In the genomic region with DNA sequence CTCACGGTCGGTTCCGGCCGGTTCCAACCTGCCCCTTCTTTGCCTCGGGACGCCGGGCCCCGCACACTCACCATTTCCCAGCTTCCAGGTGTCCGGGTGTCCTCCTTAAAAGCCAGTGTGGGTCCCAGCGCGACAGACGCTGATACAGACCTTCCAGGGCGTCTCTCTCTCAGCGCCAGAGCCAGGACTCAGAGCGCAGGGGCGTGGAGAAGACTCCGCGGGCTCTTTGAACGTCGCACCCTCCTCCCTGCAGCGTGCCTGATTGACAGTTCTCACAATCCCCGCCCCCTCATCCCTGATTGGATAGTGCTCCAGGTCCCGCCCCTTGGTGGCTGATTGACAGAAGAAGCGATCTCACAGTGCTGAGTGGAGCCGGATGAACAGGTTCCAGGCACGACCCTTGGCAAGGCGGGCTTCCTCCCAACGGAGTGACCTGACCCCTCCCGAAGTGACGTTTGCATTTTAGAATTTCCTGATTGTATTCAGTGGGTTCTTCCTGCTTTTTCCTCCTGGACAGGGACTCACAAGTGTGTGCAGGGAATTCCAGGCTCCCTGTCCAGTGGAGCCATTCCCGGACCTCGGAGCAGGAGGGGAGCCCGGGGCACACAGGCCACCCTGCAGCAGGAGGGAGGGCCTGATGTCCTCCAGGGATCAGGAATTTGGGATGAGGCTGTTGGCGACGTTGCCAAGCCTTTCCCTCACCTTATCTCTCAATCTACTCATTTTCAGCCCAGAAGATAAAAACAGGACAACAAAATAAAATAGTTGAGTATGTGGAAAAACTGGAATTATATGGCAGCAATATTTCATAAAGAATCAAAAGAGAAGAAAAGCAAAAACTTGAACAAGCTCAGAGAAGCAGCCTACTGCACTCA, we compare ENCODE assay signal across 1 cellular context.
TF ChIP-seq lines count a peak whose summit lies in the region.

A gene (minus strand): TSS at position 201 of the 875 bp plus-strand sequence. CDS start 127 bp downstream, at position 74.

TF ChIP-seq in H1, 55 proteins besides CTCF, POLR2A, EP300 and RAD21 (continued from another document):
- TF ChIP-seq, protein P1, sequence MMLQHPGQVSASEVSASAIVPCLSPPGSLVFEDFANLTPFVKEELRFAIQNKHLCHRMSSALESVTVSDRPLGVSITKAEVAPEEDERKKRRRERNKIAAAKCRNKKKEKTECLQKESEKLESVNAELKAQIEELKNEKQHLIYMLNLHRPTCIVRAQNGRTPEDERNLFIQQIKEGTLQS (IDR thresholded peaks at IDR 0.05; ENCODE audit: insufficient read depth, low read depth, low read length), result no peak
- no peak for TF ChIP-seq TCF12 (IDR thresholded peaks at IDR 0.05; ENCODE audit: low read depth, low read length)
- no peak for TF ChIP-seq CTBP2 (IDR thresholded peaks at IDR 0.05; ENCODE audit: borderline replicate concordance, insufficient read depth, insufficient read length, low read length)
- TF ChIP-seq KDM5A (IDR thresholded peaks at IDR 0.05; ENCODE audit: low read length), result no peak
- TF ChIP-seq PHF8 (conservative IDR thresholded peaks at IDR 0.05; ENCODE audit: low read depth, low read length), result peak; percentile 43; the same call in 1 of the 2 replicates
- TF ChIP-seq, protein P2, sequence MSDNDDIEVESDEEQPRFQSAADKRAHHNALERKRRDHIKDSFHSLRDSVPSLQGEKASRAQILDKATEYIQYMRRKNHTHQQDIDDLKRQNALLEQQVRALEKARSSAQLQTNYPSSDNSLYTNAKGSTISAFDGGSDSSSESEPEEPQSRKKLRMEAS (IDR thresholded peaks at IDR 0.05), result peak; percentile 54; the same call in 1 of the 2 replicates
- TF ChIP-seq, protein P3, sequence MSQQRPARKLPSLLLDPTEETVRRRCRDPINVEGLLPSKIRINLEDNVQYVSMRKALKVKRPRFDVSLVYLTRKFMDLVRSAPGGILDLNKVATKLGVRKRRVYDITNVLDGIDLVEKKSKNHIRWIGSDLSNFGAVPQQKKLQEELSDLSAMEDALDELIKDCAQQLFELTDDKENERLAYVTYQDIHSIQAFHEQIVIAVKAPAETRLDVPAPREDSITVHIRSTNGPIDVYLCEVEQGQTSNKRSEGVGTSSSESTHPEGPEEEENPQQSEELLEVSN (IDR thresholded peaks at IDR 0.05), result peak; percentile 82
- peak; percentile 71; the same call in 1 of the 2 replicates for TF ChIP-seq POLR2AphosphoS5 (IDR thresholded peaks at IDR 0.05; ENCODE audit: low read depth, low read length)
- no peak for TF ChIP-seq SIX5 (IDR thresholded peaks at IDR 0.05; ENCODE audit: low read depth, low read length)
- peak; percentile 2 for TF ChIP-seq NANOG (IDR thresholded peaks at IDR 0.05; ENCODE audit: insufficient read depth, low read depth, low read length, poor library complexity, severe bottlenecking)
- TF ChIP-seq SP4 (IDR thresholded peaks at IDR 0.05; ENCODE audit: low read length), result peak; percentile 91; the same call in 1 of the 2 replicates
- TF ChIP-seq GABPA (IDR thresholded peaks at IDR 0.05; ENCODE audit: borderline replicate concordance, insufficient read depth, low read length), result no peak
- no peak for TF ChIP-seq KDM1A (IDR thresholded peaks at IDR 0.05; ENCODE audit: borderline replicate concordance, low read length)
- no peak for TF ChIP-seq RNF2 (IDR thresholded peaks at IDR 0.05; ENCODE audit: borderline replicate concordance, low read depth, low read length, missing control alignments, poor library complexity, severe bottlenecking)
- TF ChIP-seq HDAC2 (IDR thresholded peaks at IDR 0.05; ENCODE audit: borderline replicate concordance in 1 of 2, low read depth in 2 of 2, low read length in 2 of 2), result no peak
- peak; percentile 39; the same call in 1 of the 2 replicates for TF ChIP-seq SP2 (IDR thresholded peaks at IDR 0.05; ENCODE audit: low read length)
- peak; percentile 65; the same call in 1 of the 2 replicates for TF ChIP-seq TAF1 (IDR thresholded peaks at IDR 0.05; ENCODE audit: low read depth, low read length)
- TF ChIP-seq SRF (IDR thresholded peaks at IDR 0.05; ENCODE audit: low read depth, low read length), result no peak
- no peak; the same call in 1 of the 2 replicates for TF ChIP-seq NRF1 (IDR thresholded peaks at IDR 0.05; ENCODE audit: low read depth, low read length)
- TF ChIP-seq JUND (IDR thresholded peaks at IDR 0.05; ENCODE audit: low read length), result no peak
- TF ChIP-seq EGR1 (IDR thresholded peaks at IDR 0.05; ENCODE audit: borderline replicate concordance, low read depth, low read length), result no peak
- TF ChIP-seq FOSL1 (IDR thresholded peaks at IDR 0.05; ENCODE audit: insufficient read depth, low read depth, low read length), result no peak
- no peak for TF ChIP-seq RFX5 (IDR thresholded peaks at IDR 0.05; ENCODE audit: borderline replicate concordance, low read depth, low read length)
- TF ChIP-seq SIN3A (conservative IDR thresholded peaks at IDR 0.05 in 1 of 2, IDR thresholded peaks at IDR 0.05 in 1 of 2; ENCODE audit: low read depth in 1 of 2, low read length in 2 of 2), result 0 out of 4 replicates have a peak, but pooled peaks of 1 of the 2 experiments have one; percentile 11
- TF ChIP-seq KDM4A (IDR thresholded peaks at IDR 0.05; ENCODE audit: low read depth, low read length, severe bottlenecking), result no peak
- TF ChIP-seq, protein P4, sequence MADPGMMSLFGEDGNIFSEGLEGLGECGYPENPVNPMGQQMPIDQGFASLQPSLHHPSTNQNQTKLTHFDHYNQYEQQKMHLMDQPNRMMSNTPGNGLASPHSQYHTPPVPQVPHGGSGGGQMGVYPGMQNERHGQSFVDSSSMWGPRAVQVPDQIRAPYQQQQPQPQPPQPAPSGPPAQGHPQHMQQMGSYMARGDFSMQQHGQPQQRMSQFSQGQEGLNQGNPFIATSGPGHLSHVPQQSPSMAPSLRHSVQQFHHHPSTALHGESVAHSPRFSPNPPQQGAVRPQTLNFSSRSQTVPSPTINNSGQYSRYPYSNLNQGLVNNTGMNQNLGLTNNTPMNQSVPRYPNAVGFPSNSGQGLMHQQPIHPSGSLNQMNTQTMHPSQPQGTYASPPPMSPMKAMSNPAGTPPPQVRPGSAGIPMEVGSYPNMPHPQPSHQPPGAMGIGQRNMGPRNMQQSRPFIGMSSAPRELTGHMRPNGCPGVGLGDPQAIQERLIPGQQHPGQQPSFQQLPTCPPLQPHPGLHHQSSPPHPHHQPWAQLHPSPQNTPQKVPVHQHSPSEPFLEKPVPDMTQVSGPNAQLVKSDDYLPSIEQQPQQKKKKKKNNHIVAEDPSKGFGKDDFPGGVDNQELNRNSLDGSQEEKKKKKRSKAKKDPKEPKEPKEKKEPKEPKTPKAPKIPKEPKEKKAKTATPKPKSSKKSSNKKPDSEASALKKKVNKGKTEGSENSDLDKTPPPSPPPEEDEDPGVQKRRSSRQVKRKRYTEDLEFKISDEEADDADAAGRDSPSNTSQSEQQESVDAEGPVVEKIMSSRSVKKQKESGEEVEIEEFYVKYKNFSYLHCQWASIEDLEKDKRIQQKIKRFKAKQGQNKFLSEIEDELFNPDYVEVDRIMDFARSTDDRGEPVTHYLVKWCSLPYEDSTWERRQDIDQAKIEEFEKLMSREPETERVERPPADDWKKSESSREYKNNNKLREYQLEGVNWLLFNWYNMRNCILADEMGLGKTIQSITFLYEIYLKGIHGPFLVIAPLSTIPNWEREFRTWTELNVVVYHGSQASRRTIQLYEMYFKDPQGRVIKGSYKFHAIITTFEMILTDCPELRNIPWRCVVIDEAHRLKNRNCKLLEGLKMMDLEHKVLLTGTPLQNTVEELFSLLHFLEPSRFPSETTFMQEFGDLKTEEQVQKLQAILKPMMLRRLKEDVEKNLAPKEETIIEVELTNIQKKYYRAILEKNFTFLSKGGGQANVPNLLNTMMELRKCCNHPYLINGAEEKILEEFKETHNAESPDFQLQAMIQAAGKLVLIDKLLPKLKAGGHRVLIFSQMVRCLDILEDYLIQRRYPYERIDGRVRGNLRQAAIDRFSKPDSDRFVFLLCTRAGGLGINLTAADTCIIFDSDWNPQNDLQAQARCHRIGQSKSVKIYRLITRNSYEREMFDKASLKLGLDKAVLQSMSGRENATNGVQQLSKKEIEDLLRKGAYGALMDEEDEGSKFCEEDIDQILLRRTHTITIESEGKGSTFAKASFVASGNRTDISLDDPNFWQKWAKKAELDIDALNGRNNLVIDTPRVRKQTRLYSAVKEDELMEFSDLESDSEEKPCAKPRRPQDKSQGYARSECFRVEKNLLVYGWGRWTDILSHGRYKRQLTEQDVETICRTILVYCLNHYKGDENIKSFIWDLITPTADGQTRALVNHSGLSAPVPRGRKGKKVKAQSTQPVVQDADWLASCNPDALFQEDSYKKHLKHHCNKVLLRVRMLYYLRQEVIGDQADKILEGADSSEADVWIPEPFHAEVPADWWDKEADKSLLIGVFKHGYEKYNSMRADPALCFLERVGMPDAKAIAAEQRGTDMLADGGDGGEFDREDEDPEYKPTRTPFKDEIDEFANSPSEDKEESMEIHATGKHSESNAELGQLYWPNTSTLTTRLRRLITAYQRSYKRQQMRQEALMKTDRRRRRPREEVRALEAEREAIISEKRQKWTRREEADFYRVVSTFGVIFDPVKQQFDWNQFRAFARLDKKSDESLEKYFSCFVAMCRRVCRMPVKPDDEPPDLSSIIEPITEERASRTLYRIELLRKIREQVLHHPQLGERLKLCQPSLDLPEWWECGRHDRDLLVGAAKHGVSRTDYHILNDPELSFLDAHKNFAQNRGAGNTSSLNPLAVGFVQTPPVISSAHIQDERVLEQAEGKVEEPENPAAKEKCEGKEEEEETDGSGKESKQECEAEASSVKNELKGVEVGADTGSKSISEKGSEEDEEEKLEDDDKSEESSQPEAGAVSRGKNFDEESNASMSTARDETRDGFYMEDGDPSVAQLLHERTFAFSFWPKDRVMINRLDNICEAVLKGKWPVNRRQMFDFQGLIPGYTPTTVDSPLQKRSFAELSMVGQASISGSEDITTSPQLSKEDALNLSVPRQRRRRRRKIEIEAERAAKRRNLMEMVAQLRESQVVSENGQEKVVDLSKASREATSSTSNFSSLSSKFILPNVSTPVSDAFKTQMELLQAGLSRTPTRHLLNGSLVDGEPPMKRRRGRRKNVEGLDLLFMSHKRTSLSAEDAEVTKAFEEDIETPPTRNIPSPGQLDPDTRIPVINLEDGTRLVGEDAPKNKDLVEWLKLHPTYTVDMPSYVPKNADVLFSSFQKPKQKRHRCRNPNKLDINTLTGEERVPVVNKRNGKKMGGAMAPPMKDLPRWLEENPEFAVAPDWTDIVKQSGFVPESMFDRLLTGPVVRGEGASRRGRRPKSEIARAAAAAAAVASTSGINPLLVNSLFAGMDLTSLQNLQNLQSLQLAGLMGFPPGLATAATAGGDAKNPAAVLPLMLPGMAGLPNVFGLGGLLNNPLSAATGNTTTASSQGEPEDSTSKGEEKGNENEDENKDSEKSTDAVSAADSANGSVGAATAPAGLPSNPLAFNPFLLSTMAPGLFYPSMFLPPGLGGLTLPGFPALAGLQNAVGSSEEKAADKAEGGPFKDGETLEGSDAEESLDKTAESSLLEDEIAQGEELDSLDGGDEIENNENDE (IDR thresholded peaks at IDR 0.05; ENCODE audit: insufficient replicate concordance, low read length), result no peak
- no peak for TF ChIP-seq EZH2 (IDR thresholded peaks at IDR 0.05; ENCODE audit: low read depth, low read length, severe bottlenecking)
- peak; percentile 93 for TF ChIP-seq SP1 (IDR thresholded peaks at IDR 0.05; ENCODE audit: low read depth, low read length)
- no peak for TF ChIP-seq ZNF274 (IDR thresholded peaks at IDR 0.05; ENCODE audit: borderline replicate concordance, extremely low read depth, low read length)
- TF ChIP-seq RXRA (IDR thresholded peaks at IDR 0.05; ENCODE audit: insufficient read depth, low read depth, low read length), result no peak
- peak; percentile 48; the same call in 1 of the 2 replicates for TF ChIP-seq CREB1 (IDR thresholded peaks at IDR 0.05)
- TF ChIP-seq CEBPB (IDR thresholded peaks at IDR 0.05; ENCODE audit: low read depth, low read length), result no peak
- no peak for TF ChIP-seq HDAC6 (IDR thresholded peaks at IDR 0.05; ENCODE audit: low read depth, low read length)
- TF ChIP-seq GTF2F1 (IDR thresholded peaks at IDR 0.05; ENCODE audit: borderline replicate concordance, low read depth, low read length), result no peak
- no peak for TF ChIP-seq TAF7 (optimal IDR thresholded peaks at IDR 0.05; ENCODE audit: borderline replicate concordance, low read depth, low read length)
- no peak for TF ChIP-seq YY1 (IDR thresholded peaks at IDR 0.05; ENCODE audit: low read depth, low read length)
- TF ChIP-seq CHD1 (IDR thresholded peaks at IDR 0.05; ENCODE audit: low read depth, low read length), result no peak
- TF ChIP-seq CBX5 (IDR thresholded peaks at IDR 0.05; ENCODE audit: low read depth, low read length), result no peak
- TF ChIP-seq, protein P5, sequence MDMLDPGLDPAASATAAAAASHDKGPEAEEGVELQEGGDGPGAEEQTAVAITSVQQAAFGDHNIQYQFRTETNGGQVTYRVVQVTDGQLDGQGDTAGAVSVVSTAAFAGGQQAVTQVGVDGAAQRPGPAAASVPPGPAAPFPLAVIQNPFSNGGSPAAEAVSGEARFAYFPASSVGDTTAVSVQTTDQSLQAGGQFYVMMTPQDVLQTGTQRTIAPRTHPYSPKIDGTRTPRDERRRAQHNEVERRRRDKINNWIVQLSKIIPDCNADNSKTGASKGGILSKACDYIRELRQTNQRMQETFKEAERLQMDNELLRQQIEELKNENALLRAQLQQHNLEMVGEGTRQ (IDR thresholded peaks at IDR 0.05; ENCODE audit: low read length), result no peak
- no peak for TF ChIP-seq BCL11A (IDR thresholded peaks at IDR 0.05; ENCODE audit: low read depth in 2 of 2, low read length in 2 of 2)
- no peak for TF ChIP-seq SUZ12 (IDR thresholded peaks at IDR 0.05; ENCODE audit: low read length)
- no peak for TF ChIP-seq BRCA1 (IDR thresholded peaks at IDR 0.05; ENCODE audit: low read depth, low read length)
- no peak for TF ChIP-seq CBX8 (IDR thresholded peaks at IDR 0.05; ENCODE audit: borderline replicate concordance, low read depth, low read length)
- TF ChIP-seq BACH1 (IDR thresholded peaks at IDR 0.05; ENCODE audit: low read length), result no peak
- no peak for TF ChIP-seq ASH2L (IDR thresholded peaks at IDR 0.05; ENCODE audit: low read length)
- TF ChIP-seq TEAD4 (IDR thresholded peaks at IDR 0.05; ENCODE audit: low read depth, low read length), result no peak
